Comparison of ENCODE assay signal across 8 cellular contexts in the genomic region with DNA sequence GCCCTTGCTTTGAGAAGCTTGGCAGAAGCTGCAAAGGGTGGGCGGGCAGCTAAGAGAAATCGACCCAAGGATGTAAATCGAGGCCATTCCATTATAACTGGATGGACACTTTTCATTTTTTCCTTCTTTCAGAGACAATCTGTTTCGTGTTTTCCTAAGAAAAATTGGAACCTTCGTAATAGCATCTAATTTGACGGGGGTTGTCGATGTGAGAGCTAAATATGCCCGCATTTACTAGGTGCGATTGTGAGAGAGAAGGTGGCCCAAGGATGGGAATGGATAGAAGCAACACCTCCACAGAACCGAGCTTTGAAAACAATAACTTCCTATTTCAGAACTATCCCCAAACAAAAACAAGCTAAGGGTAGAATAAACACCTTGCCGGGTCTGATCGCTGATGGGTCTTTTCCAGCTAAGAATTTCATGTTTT. TPM values are rescaled to one million over a fixed set of nuclear protein-coding genes. Genes with fewer than 3 reads are reported as not detected.
DNase-seq lines count a peak whose midpoint lies in the region; ATAC-seq, FAIRE-seq and TF ChIP-seq lines count a peak whose summit lies in the region.
"Had no signal": no experiment of that assay in that cellular context is flagged by ENCODE, and none has a peak within 500 bp of the region (broad histone marks: within the 10 kb centered on the region; RNA-seq: fewer than 3 reads in every experiment).

No MANE protein-coding gene starts in this region.

- H3K9ac ChIP-seq in kidney (ENCODE audit: low read length in 2 of 2), result peak overlapping the region; percentile 78 to 92

- H3K4me3 Mint-ChIP-seq in activated T-helper 1 cell treated with anti-CD3 and anti-CD28 coated beads, Interleukin-12 subunit alpha, Interleukin-12 subunit beta, Interleukin-2, Interleukin-4 antibody, amounts not matched to agents 30 ng/mL and 10 ng/mL and 1 ng/mL, durations not matched to agents 14 hours and 24 hours and 36 hours, result peak overlapping the region; percentile 33
- H3K4me3 Mint-ChIP-seq in stimulated activated effector memory CD8-positive, alpha-beta T cell treated with anti-CD3 and anti-CD28 coated beads, Interleukin-12 subunit alpha, Interleukin-12 subunit beta, amount 100 ng/mL, for 72 hours, result peak overlapping the region; percentile 59

- no peak for FAIRE-seq in kidney (lab: Jason Lieb, UNC)
- FAIRE-seq: pancreas had no signal

- H3K27ac ChIP-seq in HL-60 (replicated peaks) (peak overlapping the region; percentile 67), kidney (ENCODE audit: low read depth in 2 of 2, low read length in 2 of 2) (peak overlapping the region; percentile 92 to 97)

- H3K27me3 ChIP-seq in HL-60 (ENCODE audit: insufficient read depth, poor library complexity, severe bottlenecking), result no peaks in the 10 kb centered on the region

- POLR2A ChIA-PET in GM10248 (lab: Yijun Ruan, JAX), result no interaction called here

- H3K27ac Mint-ChIP-seq in activated T-helper 1 cell treated with anti-CD3 and anti-CD28 coated beads, Interleukin-12 subunit alpha, Interleukin-12 subunit beta, Interleukin-2, Interleukin-4 antibody, amounts not matched to agents 30 ng/mL and 10 ng/mL and 1 ng/mL, durations not matched to agents 14 hours and 24 hours and 36 hours, result no peak overlapping the region
- no peak overlapping the region for H3K27ac Mint-ChIP-seq in stimulated activated effector memory CD8-positive, alpha-beta T cell treated with anti-CD3 and anti-CD28 coated beads, Interleukin-12 subunit alpha, Interleukin-12 subunit beta, amount 100 ng/mL, for 72 hours

- H3K4me1 ChIP-seq in kidney (ENCODE audit: control insufficient read depth in 1 of 2, insufficient read depth in 1 of 2, low read depth in 1 of 2, low read length in 2 of 2), result peaks cover 23 to 38% of the 10 kb centered on the region in 2 donors
- H3K4me1 ChIP-seq: pancreas had no signal

- no peaks in the 10 kb centered on the region for H3K9me3 Mint-ChIP-seq in activated T-helper 1 cell treated with anti-CD3 and anti-CD28 coated beads, Interleukin-12 subunit alpha, Interleukin-12 subunit beta, Interleukin-2, Interleukin-4 antibody, amounts not matched to agents 30 ng/mL and 10 ng/mL and 1 ng/mL, durations not matched to agents 14 hours and 24 hours and 36 hours
- H3K9me3 Mint-ChIP-seq in stimulated activated effector memory CD8-positive, alpha-beta T cell treated with anti-CD3 and anti-CD28 coated beads, Interleukin-12 subunit alpha, Interleukin-12 subunit beta, amount 100 ng/mL, for 72 hours, result no peaks in the 10 kb centered on the region

- DNase-seq in HL-60 (ENCODE audit: low read depth in 1 of 2, low spot score in 1 of 2), result no peak
- no peak for DNase-seq in activated T-helper 1 cell treated with anti-CD3 and anti-CD28 coated beads, Interleukin-12 subunit alpha, Interleukin-12 subunit beta, Interleukin-2, Interleukin-4 antibody, amounts not matched to agents 30 ng/mL and 10 ng/mL and 1 ng/mL, durations not matched to agents 14 hours and 24 hours and 36 hours (ENCODE audit: low spot score)
- DNase-seq in kidney, result no peak
- DNase-seq in stimulated activated effector memory CD8-positive, alpha-beta T cell treated with anti-CD3 and anti-CD28 coated beads, Interleukin-12 subunit alpha, Interleukin-12 subunit beta, amount 100 ng/mL, for 72 hours (ENCODE audit: low spot score in 2 of 2), result no peak
- DNase-seq in T1000 (lab: John Stamatoyannopoulos, UW), result no peak
- DNase-seq in NCI-H2196 (lab: John Stamatoyannopoulos, UW; ENCODE audit: unreplicated experiment), result no peak
- no peak for DNase-seq in GM10248 (ENCODE audit: extremely low spot score)

- no peak for ATAC-seq in stimulated activated effector memory CD8-positive, alpha-beta T cell treated with anti-CD3 and anti-CD28 coated beads, Interleukin-12 subunit alpha, Interleukin-12 subunit beta, amount 100 ng/mL, for 72 hours

- peaks cover 3% of the 10 kb centered on the region for H3K36me3 Mint-ChIP-seq in activated T-helper 1 cell treated with anti-CD3 and anti-CD28 coated beads, Interleukin-12 subunit alpha, Interleukin-12 subunit beta, Interleukin-2, Interleukin-4 antibody, amounts not matched to agents 30 ng/mL and 10 ng/mL and 1 ng/mL, durations not matched to agents 14 hours and 24 hours and 36 hours (ENCODE audit: low read depth)
- no peaks in the 10 kb centered on the region for H3K36me3 Mint-ChIP-seq in stimulated activated effector memory CD8-positive, alpha-beta T cell treated with anti-CD3 and anti-CD28 coated beads, Interleukin-12 subunit alpha, Interleukin-12 subunit beta, amount 100 ng/mL, for 72 hours

- CTCF ChIA-PET in GM10248 (lab: Yijun Ruan, JAX), result interaction anchor here (0.9 to 2.0 kb wide), 6 partner anchors 19 to 46 kb away, joined by 3 to 6 read pairs (median 4); no protein-coding TSS in a partner anchor

- H3K4me1 Mint-ChIP-seq in activated T-helper 1 cell treated with anti-CD3 and anti-CD28 coated beads, Interleukin-12 subunit alpha, Interleukin-12 subunit beta, Interleukin-2, Interleukin-4 antibody, amounts not matched to agents 30 ng/mL and 10 ng/mL and 1 ng/mL, durations not matched to agents 14 hours and 24 hours and 36 hours (ENCODE audit: low read depth), result peaks cover 33% of the 10 kb centered on the region
- H3K4me1 Mint-ChIP-seq in stimulated activated effector memory CD8-positive, alpha-beta T cell treated with anti-CD3 and anti-CD28 coated beads, Interleukin-12 subunit alpha, Interleukin-12 subunit beta, amount 100 ng/mL, for 72 hours, result peaks cover 25% of the 10 kb centered on the region

- peaks cover 49% of the 10 kb centered on the region for H3K27me3 Mint-ChIP-seq in activated T-helper 1 cell treated with anti-CD3 and anti-CD28 coated beads, Interleukin-12 subunit alpha, Interleukin-12 subunit beta, Interleukin-2, Interleukin-4 antibody, amounts not matched to agents 30 ng/mL and 10 ng/mL and 1 ng/mL, durations not matched to agents 14 hours and 24 hours and 36 hours (ENCODE audit: insufficient read depth)

- H3K9me3 ChIP-seq in kidney (ENCODE audit: control insufficient read depth in 1 of 2, low read length in 2 of 2), result no peaks in the 10 kb centered on the region
- H3K9me3 ChIP-seq: pancreas had no signal

- intact Hi-C loops in activated T-helper 1 cell treated with anti-CD3 and anti-CD28 coated beads, Interleukin-12 subunit alpha, Interleukin-12 subunit beta, Interleukin-2, Interleukin-4 antibody, amounts not matched to agents 30 ng/mL and 10 ng/mL and 1 ng/mL, durations not matched to agents 14 hours and 24 hours and 36 hours (cut with micrococcal nuclease), result loop anchor here (5.0 kb wide), 1 partner anchor 1021 kb away; no protein-coding TSS in a partner anchor
- intact Hi-C loops in kidney (cut with DNase I), result no loop called here

- no peaks in the 10 kb centered on the region for H3K36me3 ChIP-seq in kidney (ENCODE audit: control insufficient read depth in 1 of 2, insufficient read depth in 2 of 2, low read length in 2 of 2)
- H3K36me3 ChIP-seq: pancreas had no signal

- no peak for TF ChIP-seq CTCF in HL-60 (IDR thresholded peaks at IDR 0.05; ENCODE audit: insufficient read depth, low read length)
- no peak for TF ChIP-seq CTCF in kidney (IDR thresholded peaks at IDR 0.05; ENCODE audit: borderline replicate concordance, extremely low read depth, insufficient read depth)
- no peak for TF ChIP-seq CTCF in GM10248 (IDR thresholded peaks at IDR 0.05; ENCODE audit: control extremely low read depth, extremely low read depth, low read depth, missing control alignments)

- H3K4me3 ChIP-seq in HL-60 (replicated peaks; ENCODE audit: insufficient read depth, low read length) (peak overlapping the region; percentile 50), kidney (ENCODE audit: low read length in 2 of 2) (peak overlapping the region; percentile 73 to 82)

RNA-seq across cellular contexts. Expression of a gene that starts 0.8 kb away (rescaled TPM):
- total RNA-seq in activated T-helper 1 cell treated with anti-CD3 and anti-CD28 coated beads, Interleukin-12 subunit alpha, Interleukin-12 subunit beta, Interleukin-2, Interleukin-4 antibody, amounts not matched to agents 30 ng/mL and 10 ng/mL and 1 ng/mL, durations not matched to agents 14 hours and 24 hours and 36 hours, result not detected in 2 replicates
- total RNA-seq in kidney, result 11.2 TPM
- 13.0 TPM for polyA plus RNA-seq in kidney (ENCODE audit: insufficient read depth, low read depth, low replicate concordance)

RNA-seq across cellular contexts. Expression of a gene that starts 12.1 kb away (rescaled TPM):
- total RNA-seq in activated T-helper 1 cell treated with anti-CD3 and anti-CD28 coated beads, Interleukin-12 subunit alpha, Interleukin-12 subunit beta, Interleukin-2, Interleukin-4 antibody, amounts not matched to agents 30 ng/mL and 10 ng/mL and 1 ng/mL, durations not matched to agents 14 hours and 24 hours and 36 hours, result not detected in 2 replicates
- total RNA-seq in kidney, result 38.0 TPM
- polyA plus RNA-seq in kidney (ENCODE audit: insufficient read depth, low read depth, low replicate concordance), result 19.4 TPM

RNA-seq across cellular contexts. Expression of a gene that starts 16.2 kb away (rescaled TPM):
- total RNA-seq in activated T-helper 1 cell treated with anti-CD3 and anti-CD28 coated beads, Interleukin-12 subunit alpha, Interleukin-12 subunit beta, Interleukin-2, Interleukin-4 antibody, amounts not matched to agents 30 ng/mL and 10 ng/mL and 1 ng/mL, durations not matched to agents 14 hours and 24 hours and 36 hours, result not detected in 2 replicates
- 22.0 TPM for total RNA-seq in kidney
- polyA plus RNA-seq in kidney (ENCODE audit: insufficient read depth, low read depth, low replicate concordance), result 1.1 TPM

RNA-seq across cellular contexts. Expression of a gene that starts 21.0 kb away (rescaled TPM):
- not detected in 2 replicates for total RNA-seq in activated T-helper 1 cell treated with anti-CD3 and anti-CD28 coated beads, Interleukin-12 subunit alpha, Interleukin-12 subunit beta, Interleukin-2, Interleukin-4 antibody, amounts not matched to agents 30 ng/mL and 10 ng/mL and 1 ng/mL, durations not matched to agents 14 hours and 24 hours and 36 hours
- 21.2 TPM for total RNA-seq in kidney
- 6.3 TPM for polyA plus RNA-seq in kidney (ENCODE audit: insufficient read depth, low read depth, low replicate concordance)

RNA-seq across cellular contexts. Expression of a gene that starts 25.1 kb away (rescaled TPM):
- not detected in 2 replicates for total RNA-seq in activated T-helper 1 cell treated with anti-CD3 and anti-CD28 coated beads, Interleukin-12 subunit alpha, Interleukin-12 subunit beta, Interleukin-2, Interleukin-4 antibody, amounts not matched to agents 30 ng/mL and 10 ng/mL and 1 ng/mL, durations not matched to agents 14 hours and 24 hours and 36 hours
- 31.3 TPM for total RNA-seq in kidney
- 23.8 TPM for polyA plus RNA-seq in kidney (ENCODE audit: insufficient read depth, low read depth, low replicate concordance)

Comparison
In these comparisons a context has a peak if more than half of its experiments do, and no peak if none do; other contexts are left out.
1. RNA of a gene that starts 0.8 kb away (total RNA-seq): 11.2 TPM in kidney (single experiment); not detected in activated T-helper 1 cell treated with anti-CD3 and anti-CD28 coated beads, Interleukin-12 subunit alpha, Interleukin-12 subunit beta, Interleukin-2, Interleukin-4 antibody, amounts not matched to agents 30 ng/mL and 10 ng/mL and 1 ng/mL, durations not matched to agents 14 hours and 24 hours and 36 hours; every median in the first group is over 10 times any median in the second.
2. RNA of a gene that starts 12.1 kb away (total RNA-seq): 38.0 TPM in kidney (single experiment); not detected in activated T-helper 1 cell treated with anti-CD3 and anti-CD28 coated beads, Interleukin-12 subunit alpha, Interleukin-12 subunit beta, Interleukin-2, Interleukin-4 antibody, amounts not matched to agents 30 ng/mL and 10 ng/mL and 1 ng/mL, durations not matched to agents 14 hours and 24 hours and 36 hours; every median in the first group is over 10 times any median in the second.
3. RNA of a gene that starts 16.2 kb away (total RNA-seq): 22.0 TPM in kidney (single experiment); not detected in activated T-helper 1 cell treated with anti-CD3 and anti-CD28 coated beads, Interleukin-12 subunit alpha, Interleukin-12 subunit beta, Interleukin-2, Interleukin-4 antibody, amounts not matched to agents 30 ng/mL and 10 ng/mL and 1 ng/mL, durations not matched to agents 14 hours and 24 hours and 36 hours; every median in the first group is over 10 times any median in the second.